In genomic region chr17:77692571-77693161, GRCh38 we compare ENCODE assay signal across 11 cellular contexts.
DNase-seq lines count a peak whose midpoint lies in the region; ATAC-seq and TF ChIP-seq lines count a peak whose summit lies in the region.
"Had no signal": no experiment of that assay in that cellular context is flagged by ENCODE, and none has a peak within 500 bp of the region (broad histone marks: within the 10 kb centered on the region; RNA-seq: fewer than 3 reads in every experiment).

No MANE protein-coding gene starts in this region.

- H3K27ac Mint-ChIP-seq in CD4-positive, alpha-beta T cell, result peak overlapping the region; percentile 12
- H3K27ac Mint-ChIP-seq in activated CD8-positive, alpha-beta T cell treated with anti-CD3 and anti-CD28 coated beads for 36 hours, result no peak overlapping the region
- no peak overlapping the region for H3K27ac Mint-ChIP-seq in CD14-positive monocyte
- no peak overlapping the region for H3K27ac Mint-ChIP-seq in stimulated activated naive B cell treated with anti-CD40 and anti-IgM and Interleukin-4, amounts not matched to agents 10 μg/mL and 1 μg/mL and 100 μg/mL, for 72 hours

- H3K36me3 Mint-ChIP-seq in CD4-positive, alpha-beta T cell (ENCODE audit: low read depth), result no peaks in the 10 kb centered on the region
- no peaks in the 10 kb centered on the region for H3K36me3 Mint-ChIP-seq in activated CD8-positive, alpha-beta T cell treated with anti-CD3 and anti-CD28 coated beads for 36 hours (ENCODE audit: low read depth)
- H3K36me3 Mint-ChIP-seq in CD14-positive monocyte, result no peaks in the 10 kb centered on the region
- H3K36me3 Mint-ChIP-seq in stimulated activated naive B cell treated with anti-CD40 and anti-IgM and Interleukin-4, amounts not matched to agents 10 μg/mL and 1 μg/mL and 100 μg/mL, for 72 hours, result no peaks in the 10 kb centered on the region
- H3K36me3 Mint-ChIP-seq: naive thymus-derived CD8-positive, alpha-beta T cell had no signal

- intact Hi-C loops in CD4-positive, alpha-beta T cell (cut with DNase I, micrococcal nuclease), result loop anchor here in 1 of 2 experiments (10.0 kb wide), 1 partner anchor 48 kb away; no protein-coding TSS in a partner anchor
- intact Hi-C loops in activated CD8-positive, alpha-beta T cell treated with anti-CD3 and anti-CD28 coated beads for 36 hours (cut with micrococcal nuclease), result no loop called here
- intact Hi-C loops in CD14-positive monocyte (cut with micrococcal nuclease), result no loop called here

- peak; percentile 51 for ATAC-seq in CD4-positive, alpha-beta T cell (ENCODE audit: poor library complexity)
- ATAC-seq in activated CD8-positive, alpha-beta T cell treated with anti-CD3 and anti-CD28 coated beads for 36 hours, result peak; percentile 78
- no peak for ATAC-seq in stimulated activated naive B cell treated with anti-CD40 and anti-IgM and Interleukin-4, amounts not matched to agents 10 μg/mL and 1 μg/mL and 100 μg/mL, for 72 hours (replicated peaks)

- H3K36me3 ChIP-seq in H7 (replicated peaks; ENCODE audit: control insufficient read depth, insufficient read depth, low read length), result no peaks in the 10 kb centered on the region
- H3K36me3 ChIP-seq: tibial nerve had no signal

- peak overlapping the region; percentile 23 for H3K4me3 Mint-ChIP-seq in CD4-positive, alpha-beta T cell
- H3K4me3 Mint-ChIP-seq in activated CD8-positive, alpha-beta T cell treated with anti-CD3 and anti-CD28 coated beads for 36 hours, result no peak overlapping the region
- H3K4me3 Mint-ChIP-seq in CD14-positive monocyte, result no peak overlapping the region
- no peak overlapping the region for H3K4me3 Mint-ChIP-seq in stimulated activated naive B cell treated with anti-CD40 and anti-IgM and Interleukin-4, amounts not matched to agents 10 μg/mL and 1 μg/mL and 100 μg/mL, for 72 hours

- POLR2A ChIA-PET in CD4-positive, alpha-beta T cell (lab: Charles Lee), result interaction anchor here (1.5 to 3.5 kb wide), 2 partner anchors 26 to 47 kb away, joined by 3 to 12 read pairs; no protein-coding TSS in a partner anchor
- POLR2A ChIA-PET in activated CD8-positive, alpha-beta T cell treated with anti-CD3 and anti-CD28 coated beads for 36 hours (lab: Charles Lee), result no interaction called here

- DNase-seq in CD4-positive, alpha-beta T cell, result peak in 3 of 10 experiments; percentile 4 to 8 (median 4)
- DNase-seq in HS-27A (ENCODE audit: low read depth) (peak; percentile 1), fibroblast of mammary gland (ENCODE audit: low read depth) (peak; percentile 57), CD14-positive monocyte (ENCODE audit: low spot score) (no peak), H7 (no peak), NCI-H2081 (lab: John Stamatoyannopoulos, UW) (no peak)
- peak; percentile 44 for DNase-seq in activated CD8-positive, alpha-beta T cell treated with anti-CD3 and anti-CD28 coated beads for 36 hours
- no peak for DNase-seq in stimulated activated naive B cell treated with anti-CD40 and anti-IgM and Interleukin-4, amounts not matched to agents 10 μg/mL and 1 μg/mL and 100 μg/mL, for 72 hours
- DNase-seq: DMS153 had no signal

- no peak overlapping the region for H3K27ac ChIP-seq in CD4-positive, alpha-beta T cell (ENCODE audit: low read depth, low read length)
- H3K27ac ChIP-seq: tibial nerve had no signal

- TF ChIP-seq CTCF in CD4-positive, alpha-beta T cell (IDR thresholded peaks at IDR 0.05), result no peak
- TF ChIP-seq CTCF in activated CD8-positive, alpha-beta T cell treated with anti-CD3 and anti-CD28 coated beads for 36 hours (IDR thresholded peaks at IDR 0.05), result no peak
- TF ChIP-seq CTCF in fibroblast of mammary gland (conservative IDR thresholded peaks at IDR 0.05; ENCODE audit: control insufficient read depth, insufficient read depth, low read depth, low read length) (no peak), CD14-positive monocyte (IDR thresholded peaks at IDR 0.05) (no peak)

- no peaks in the 10 kb centered on the region for H3K27me3 Mint-ChIP-seq in CD4-positive, alpha-beta T cell
- peaks cover 2% of the 10 kb centered on the region for H3K27me3 Mint-ChIP-seq in activated CD8-positive, alpha-beta T cell treated with anti-CD3 and anti-CD28 coated beads for 36 hours
- peaks cover 30 to 52% (median 38%) of the 10 kb centered on the region in 3 donors for H3K27me3 Mint-ChIP-seq in CD14-positive monocyte (ENCODE audit: low read depth in 3 of 3)
- H3K27me3 Mint-ChIP-seq in stimulated activated naive B cell treated with anti-CD40 and anti-IgM and Interleukin-4, amounts not matched to agents 10 μg/mL and 1 μg/mL and 100 μg/mL, for 72 hours, result peaks cover 58 to 65% of the 10 kb centered on the region in 2 donors

- H3K4me1 Mint-ChIP-seq in CD4-positive, alpha-beta T cell (ENCODE audit: low read depth), result peaks cover 51% of the 10 kb centered on the region
- H3K4me1 Mint-ChIP-seq in activated CD8-positive, alpha-beta T cell treated with anti-CD3 and anti-CD28 coated beads for 36 hours (ENCODE audit: low read depth), result peaks cover 24% of the 10 kb centered on the region
- peaks cover 23% of the 10 kb centered on the region for H3K4me1 Mint-ChIP-seq in CD14-positive monocyte
- peaks cover 12 to 23% of the 10 kb centered on the region in 2 donors for H3K4me1 Mint-ChIP-seq in stimulated activated naive B cell treated with anti-CD40 and anti-IgM and Interleukin-4, amounts not matched to agents 10 μg/mL and 1 μg/mL and 100 μg/mL, for 72 hours

- no peaks in the 10 kb centered on the region for H3K9me3 ChIP-seq in CD4-positive, alpha-beta T cell (ENCODE audit: control insufficient read depth, low read length)
- H3K9me3 ChIP-seq: tibial nerve had no signal

- H3K9me3 Mint-ChIP-seq in CD4-positive, alpha-beta T cell, result no peaks in the 10 kb centered on the region
- no peaks in the 10 kb centered on the region for H3K9me3 Mint-ChIP-seq in activated CD8-positive, alpha-beta T cell treated with anti-CD3 and anti-CD28 coated beads for 36 hours
- H3K9me3 Mint-ChIP-seq in CD14-positive monocyte, result peaks cover 0 to 10% (median 0%) of the 10 kb centered on the region in 7 donors
- H3K9me3 Mint-ChIP-seq in stimulated activated naive B cell treated with anti-CD40 and anti-IgM and Interleukin-4, amounts not matched to agents 10 μg/mL and 1 μg/mL and 100 μg/mL, for 72 hours, result no peaks in the 10 kb centered on the region
- H3K9me3 Mint-ChIP-seq: naive thymus-derived CD8-positive, alpha-beta T cell had no signal

- CTCF ChIA-PET in CD4-positive, alpha-beta T cell (lab: Charles Lee), result interaction anchor here (0.6 kb wide), 1 partner anchor 26 kb away, joined by 3 read pairs; no protein-coding TSS in a partner anchor
- CTCF ChIA-PET in activated CD8-positive, alpha-beta T cell treated with anti-CD3 and anti-CD28 coated beads for 36 hours (lab: Charles Lee), result interaction anchor here (2.1 kb wide), 1 partner anchor 150 kb away, joined by 8 read pairs; no protein-coding TSS in a partner anchor

- peaks cover 5% of the 10 kb centered on the region for H3K27me3 ChIP-seq in CD4-positive, alpha-beta T cell (ENCODE audit: control insufficient read depth, insufficient read depth, low read length)
- H3K27me3 ChIP-seq in H7 (ENCODE audit: control insufficient read depth, insufficient read depth, low read length), result peaks cover 27% of the 10 kb centered on the region

- no peak overlapping the region for H3K4me3 ChIP-seq in fibroblast of mammary gland (ENCODE audit: control insufficient read depth, low read depth, low read length)
- no peak overlapping the region for H3K4me3 ChIP-seq in H7 (ENCODE audit: insufficient read depth, low read depth, low read length)
- H3K4me3 ChIP-seq: tibial nerve had no signal

Comparison
In these comparisons a context has a peak if more than half of its experiments do, and no peak if none do; other contexts are left out.
1. ATAC-seq: peak in CD4-positive, alpha-beta T cell (single experiment) and activated CD8-positive, alpha-beta T cell treated with anti-CD3 and anti-CD28 coated beads for 36 hours (single experiment); none in stimulated activated naive B cell treated with anti-CD40 and anti-IgM and Interleukin-4, amounts not matched to agents 10 μg/mL and 1 μg/mL and 100 μg/mL, for 72 hours (0 of 2).
2. DNase-seq: peak in HS-27A (single experiment), activated CD8-positive, alpha-beta T cell treated with anti-CD3 and anti-CD28 coated beads for 36 hours (single experiment) and fibroblast of mammary gland (single experiment); none in CD14-positive monocyte (single experiment), H7 (single experiment), stimulated activated naive B cell treated with anti-CD40 and anti-IgM and Interleukin-4, amounts not matched to agents 10 μg/mL and 1 μg/mL and 100 μg/mL, for 72 hours (single experiment) and NCI-H2081 (0 of 2).